Comparison of ENCODE assay signal across 17 cellular contexts in the genomic region with DNA sequence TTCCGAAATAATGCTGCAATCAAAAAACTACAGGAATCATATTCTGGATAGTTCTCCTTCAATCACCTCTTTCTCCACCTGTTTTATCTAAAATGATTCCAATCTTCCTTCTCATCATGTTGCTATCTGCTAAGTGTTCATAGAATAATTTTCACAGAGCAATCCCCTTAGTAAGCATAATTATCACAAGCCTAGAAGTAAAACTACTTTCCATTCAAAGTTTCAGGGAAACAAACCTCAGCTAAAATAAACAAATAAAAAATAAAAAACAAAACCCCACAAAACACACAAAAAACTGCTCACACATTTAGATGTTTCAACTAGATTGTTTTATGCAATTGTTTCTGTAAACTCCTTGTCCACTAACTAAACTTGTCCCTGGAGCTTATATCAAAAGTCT.
DNase-seq lines count a peak whose midpoint lies in the region; ATAC-seq and TF ChIP-seq lines count a peak whose summit lies in the region.
"Had no signal": no experiment of that assay in that cellular context is flagged by ENCODE, and none has a peak within 500 bp of the region (broad histone marks: within the 10 kb centered on the region; RNA-seq: fewer than 3 reads in every experiment).

No MANE protein-coding gene starts in this region.

- H3K9ac ChIP-seq in endodermal cell (ENCODE audit: extremely low read depth, low read length, poor library complexity, severe bottlenecking) = no peak overlapping the region
- H3K9ac ChIP-seq: BLaER1 treated with 17β-estradiol and CSF1 and Interleukin-3, amounts not matched to agents 10 nM and 100 nM had no signal

- H3K4me1 ChIP-seq in left ventricle myocardium inferior (peaks cover 60% of the 10 kb centered on the region), right cardiac atrium (ENCODE audit: control insufficient read depth, insufficient read depth, low read length) (peaks cover 1% of the 10 kb centered on the region), HEK293 (ENCODE audit: control insufficient read depth, insufficient read depth, low read length) (peaks cover 38% of the 10 kb centered on the region), endodermal cell (ENCODE audit: control insufficient read depth, insufficient read depth, low read length) (peaks cover 34% of the 10 kb centered on the region)
- H3K4me1 ChIP-seq: A549, Caco-2 had no signal

- H3K4me1 Mint-ChIP-seq in endodermal cell = peaks cover 55% of the 10 kb centered on the region

- no peaks in the 10 kb centered on the region for H3K9me3 ChIP-seq in left ventricle myocardium inferior (replicated peaks)
- H3K9me3 ChIP-seq in right cardiac atrium (ENCODE audit: control insufficient read depth, low read length) = no peaks in the 10 kb centered on the region
- H3K9me3 ChIP-seq in HEK293 (ENCODE audit: control insufficient read depth, insufficient read depth, low read depth, low read length) = no peaks in the 10 kb centered on the region
- no peaks in the 10 kb centered on the region for H3K9me3 ChIP-seq in endodermal cell (ENCODE audit: control insufficient read depth, low read length)
- H3K9me3 ChIP-seq: A549; BLaER1 treated with 17β-estradiol and CSF1 and Interleukin-3, amounts not matched to agents 10 nM and 100 nM; Caco-2 had no signal

- H3K4me3 Mint-ChIP-seq in endodermal cell = no peak overlapping the region
- H3K4me3 Mint-ChIP-seq: B cell; CD4-positive, alpha-beta T cell; CD8-positive, alpha-beta T cell had no signal

- no peaks in the 10 kb centered on the region for H3K9me3 Mint-ChIP-seq in endodermal cell
- H3K9me3 Mint-ChIP-seq: CD4-positive, alpha-beta T cell; CD8-positive, alpha-beta T cell had no signal

- CTCF ChIA-PET in HEK293 (lab: Yijun Ruan, JAX) = interaction anchor here (0.6 to 1.4 kb wide), 4 partner anchors 12 to 323 kb away, joined by 3 to 4 read pairs (median 3); no protein-coding TSS in a partner anchor

- TF ChIP-seq CTCF in left ventricle myocardium inferior (IDR thresholded peaks at IDR 0.05; ENCODE audit: borderline replicate concordance) (no peak), HEK293 (tag by site-specific recombination; IDR thresholded peaks at IDR 0.05) (no peak), endodermal cell (conservative IDR thresholded peaks at IDR 0.05) (no peak)

- H3K27ac ChIP-seq in left ventricle myocardium inferior (replicated peaks) = peak overlapping the region; percentile 77
- no peak overlapping the region for H3K27ac ChIP-seq in right cardiac atrium (ENCODE audit: low read length)
- H3K27ac ChIP-seq in HEK293 (ENCODE audit: extremely low read depth, low read depth, low read length) = peak overlapping the region; percentile 32; the same call in 1 of the 2 replicates
- H3K27ac ChIP-seq in endodermal cell (ENCODE audit: low read depth, low read length) = no peak overlapping the region
- H3K27ac ChIP-seq: 22Rv1; A549; BLaER1 treated with 17β-estradiol and CSF1 and Interleukin-3, amounts not matched to agents 10 nM and 100 nM; C4-2B had no signal

- DNase-seq in left ventricle myocardium inferior (no peak), right cardiac atrium (no peak), endodermal cell (no peak)
- DNase-seq in activated CD8-positive, alpha-beta memory T cell treated with anti-CD3 and anti-CD28 coated beads for 24 hours = no peak
- DNase-seq: AML-193; Caco-2; Calu3; CD4-positive, alpha-beta T cell; CD8-positive, alpha-beta T cell; DMS79 treated with DMSO at 0.1 percent for 48 hours; GF-D8 had no signal

- H3K36me3 Mint-ChIP-seq in endodermal cell (ENCODE audit: low read depth) = no peaks in the 10 kb centered on the region
- H3K36me3 Mint-ChIP-seq: CD8-positive, alpha-beta T cell had no signal

- H3K4me3 ChIP-seq in left ventricle myocardium inferior = no peak overlapping the region
- no peak overlapping the region for H3K4me3 ChIP-seq in right cardiac atrium (ENCODE audit: low read length)
- no peak overlapping the region for H3K4me3 ChIP-seq in HEK293 (ENCODE audit: low read depth, low read length)
- H3K4me3 ChIP-seq in endodermal cell (ENCODE audit: low read length) = peak overlapping the region; percentile 66
- H3K4me3 ChIP-seq: A549; BLaER1 treated with 17β-estradiol and CSF1 and Interleukin-3, amounts not matched to agents 10 nM and 100 nM had no signal

- H3K36me3 ChIP-seq in left ventricle myocardium inferior (no peaks in the 10 kb centered on the region), HEK293 (ENCODE audit: control insufficient read depth in 2 of 2, insufficient read depth in 1 of 2, low read length in 2 of 2) (no peaks in the 10 kb centered on the region), endodermal cell (ENCODE audit: control insufficient read depth, insufficient read depth, low read length) (no peaks in the 10 kb centered on the region)
- H3K36me3 ChIP-seq: BLaER1 treated with 17β-estradiol and CSF1 and Interleukin-3, amounts not matched to agents 10 nM and 100 nM had no signal

- POLR2A ChIA-PET in HEK293 (lab: Yijun Ruan, JAX) = no interaction called here

- WGBS in right cardiac atrium = 93% methylated on average over 1 of the region's 1 CpG
- 83 to 92% methylated on average over 1 of the region's 1 CpG for WGBS in endodermal cell (ENCODE audit: insufficient coverage in 1 of 2, insufficient read length in 1 of 2), 2 experiments

- H3K27ac Mint-ChIP-seq in endodermal cell = no peak overlapping the region
- H3K27ac Mint-ChIP-seq: B cell; CD4-positive, alpha-beta T cell; CD8-positive, alpha-beta T cell had no signal

- H3K27me3 Mint-ChIP-seq in endodermal cell (ENCODE audit: insufficient read depth) = peaks cover 53% of the 10 kb centered on the region

- ATAC-seq in right cardiac atrium = no peak
- ATAC-seq: A549; CD8-positive, alpha-beta T cell had no signal

- H3K27me3 ChIP-seq in left ventricle myocardium inferior (ENCODE audit: low read depth) = no peaks in the 10 kb centered on the region
- H3K27me3 ChIP-seq in right cardiac atrium (ENCODE audit: control insufficient read depth, insufficient read depth) = no peaks in the 10 kb centered on the region
- no peaks in the 10 kb centered on the region for H3K27me3 ChIP-seq in endodermal cell (ENCODE audit: control insufficient read depth, insufficient read depth, low read length, poor library complexity, severe bottlenecking)

- intact Hi-C loops in left ventricle myocardium inferior (cut with micrococcal nuclease) (loop anchor here (5.0 kb wide), 1 partner anchor 45 kb away; no protein-coding TSS in a partner anchor), right cardiac atrium (cut with DNase I) (no loop called here)

TF ChIP-seq in HEK293, 187 proteins besides CTCF, POLR2A, EP300 and RAD21:
- TF ChIP-seq, protein P1, sequence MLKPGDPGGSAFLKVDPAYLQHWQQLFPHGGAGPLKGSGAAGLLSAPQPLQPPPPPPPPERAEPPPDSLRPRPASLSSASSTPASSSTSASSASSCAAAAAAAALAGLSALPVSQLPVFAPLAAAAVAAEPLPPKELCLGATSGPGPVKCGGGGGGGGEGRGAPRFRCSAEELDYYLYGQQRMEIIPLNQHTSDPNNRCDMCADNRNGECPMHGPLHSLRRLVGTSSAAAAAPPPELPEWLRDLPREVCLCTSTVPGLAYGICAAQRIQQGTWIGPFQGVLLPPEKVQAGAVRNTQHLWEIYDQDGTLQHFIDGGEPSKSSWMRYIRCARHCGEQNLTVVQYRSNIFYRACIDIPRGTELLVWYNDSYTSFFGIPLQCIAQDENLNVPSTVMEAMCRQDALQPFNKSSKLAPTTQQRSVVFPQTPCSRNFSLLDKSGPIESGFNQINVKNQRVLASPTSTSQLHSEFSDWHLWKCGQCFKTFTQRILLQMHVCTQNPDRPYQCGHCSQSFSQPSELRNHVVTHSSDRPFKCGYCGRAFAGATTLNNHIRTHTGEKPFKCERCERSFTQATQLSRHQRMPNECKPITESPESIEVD (tag by site-specific recombination; IDR thresholded peaks at IDR 0.05) = peak; percentile 74
- no peak for TF ChIP-seq RBAK (tag by site-specific recombination; IDR thresholded peaks at IDR 0.05)

Comparison
In these comparisons a context has a peak if more than half of its experiments do, and no peak if none do; other contexts are left out.
1. H3K27ac ChIP-seq: peak in left ventricle myocardium inferior (single experiment) and HEK293 (single experiment); none in right cardiac atrium (single experiment) and endodermal cell (single experiment).